In genomic region chr10:50882540-50882983, GRCh38 we compare ENCODE assay signal across 1 cellular context.
TF ChIP-seq lines count a peak whose summit lies in the region.

No MANE protein-coding gene starts in this region.

TF ChIP-seq in HepG2, 621 proteins besides CTCF, POLR2A, EP300 and RAD21 (continued from another document and continues in another):
- TF ChIP-seq, protein P1, sequence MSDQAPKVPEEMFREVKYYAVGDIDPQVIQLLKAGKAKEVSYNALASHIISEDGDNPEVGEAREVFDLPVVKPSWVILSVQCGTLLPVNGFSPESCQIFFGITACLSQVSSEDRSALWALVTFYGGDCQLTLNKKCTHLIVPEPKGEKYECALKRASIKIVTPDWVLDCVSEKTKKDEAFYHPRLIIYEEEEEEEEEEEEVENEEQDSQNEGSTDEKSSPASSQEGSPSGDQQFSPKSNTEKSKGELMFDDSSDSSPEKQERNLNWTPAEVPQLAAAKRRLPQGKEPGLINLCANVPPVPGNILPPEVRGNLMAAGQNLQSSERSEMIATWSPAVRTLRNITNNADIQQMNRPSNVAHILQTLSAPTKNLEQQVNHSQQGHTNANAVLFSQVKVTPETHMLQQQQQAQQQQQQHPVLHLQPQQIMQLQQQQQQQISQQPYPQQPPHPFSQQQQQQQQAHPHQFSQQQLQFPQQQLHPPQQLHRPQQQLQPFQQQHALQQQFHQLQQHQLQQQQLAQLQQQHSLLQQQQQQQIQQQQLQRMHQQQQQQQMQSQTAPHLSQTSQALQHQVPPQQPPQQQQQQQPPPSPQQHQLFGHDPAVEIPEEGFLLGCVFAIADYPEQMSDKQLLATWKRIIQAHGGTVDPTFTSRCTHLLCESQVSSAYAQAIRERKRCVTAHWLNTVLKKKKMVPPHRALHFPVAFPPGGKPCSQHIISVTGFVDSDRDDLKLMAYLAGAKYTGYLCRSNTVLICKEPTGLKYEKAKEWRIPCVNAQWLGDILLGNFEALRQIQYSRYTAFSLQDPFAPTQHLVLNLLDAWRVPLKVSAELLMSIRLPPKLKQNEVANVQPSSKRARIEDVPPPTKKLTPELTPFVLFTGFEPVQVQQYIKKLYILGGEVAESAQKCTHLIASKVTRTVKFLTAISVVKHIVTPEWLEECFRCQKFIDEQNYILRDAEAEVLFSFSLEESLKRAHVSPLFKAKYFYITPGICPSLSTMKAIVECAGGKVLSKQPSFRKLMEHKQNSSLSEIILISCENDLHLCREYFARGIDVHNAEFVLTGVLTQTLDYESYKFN (CRISPR knock-in tag; conservative IDR thresholded peaks at IDR 0.05): peak; percentile 91
- TF ChIP-seq ZNF350 (CRISPR knock-in tag; IDR thresholded peaks at IDR 0.05; ENCODE audit: borderline replicate concordance, low read depth) (no peak), MED1 (CRISPR knock-in tag; IDR thresholded peaks at IDR 0.05) (peak; percentile 86), SAP130 (CRISPR knock-in tag; IDR thresholded peaks at IDR 0.05; ENCODE audit: low read depth) (peak; percentile 88), ZNF256 (CRISPR knock-in tag; conservative IDR thresholded peaks at IDR 0.05) (no peak), ARNT2 (CRISPR knock-in tag; IDR thresholded peaks at IDR 0.05; ENCODE audit: low read depth) (0 out of 2 replicates have a peak, but pooled peaks have one; percentile 36), ZNF33B (CRISPR knock-in tag; IDR thresholded peaks at IDR 0.05) (no peak), CBX2 (IDR thresholded peaks at IDR 0.05; ENCODE audit: low read depth, low read length) (no peak), CBX2 (CRISPR knock-in tag; IDR thresholded peaks at IDR 0.05; ENCODE audit: low read depth) (no peak), ZXDC (CRISPR knock-in tag; IDR thresholded peaks at IDR 0.05) (no peak), NCOR1 (IDR thresholded peaks at IDR 0.05; ENCODE audit: borderline replicate concordance, low read length) (peak; percentile 81; the same call in 1 of the 2 replicates), MIER2 (CRISPR knock-in tag; IDR thresholded peaks at IDR 0.05) (0 out of 2 replicates have a peak, but pooled peaks have one; percentile 42), MEIS2 (CRISPR knock-in tag; IDR thresholded peaks at IDR 0.05) (no peak), ZNF33A (CRISPR knock-in tag; IDR thresholded peaks at IDR 0.05; ENCODE audit: borderline replicate concordance) (no peak), ETV5 (CRISPR knock-in tag; IDR thresholded peaks at IDR 0.05; ENCODE audit: borderline replicate concordance) (peak; percentile 48; the same call in 1 of the 2 replicates), RXRA (CRISPR knock-in tag; IDR thresholded peaks at IDR 0.05) (peak; percentile 14; the same call in 1 of the 2 replicates), KDM6A (CRISPR knock-in tag; IDR thresholded peaks at IDR 0.05; ENCODE audit: low read depth) (0 out of 2 replicates have a peak, but pooled peaks have one; percentile 24), SMC3 (IDR thresholded peaks at IDR 0.05; ENCODE audit: low read length) (peak; percentile 49; the same call in 1 of the 2 replicates), ZNF510 (CRISPR knock-in tag; IDR thresholded peaks at IDR 0.05; ENCODE audit: low read depth) (no peak), SALL1 (CRISPR knock-in tag; IDR thresholded peaks at IDR 0.05) (peak; percentile 72; the same call in 1 of the 2 replicates), SNRNP70 (IDR thresholded peaks at IDR 0.05; ENCODE audit: low read depth, low read length) (no peak), ELF3 (CRISPR knock-in tag; IDR thresholded peaks at IDR 0.05) (peak; percentile 78), SOX6 (IDR thresholded peaks at IDR 0.05) (no peak), SOX6 (CRISPR knock-in tag; IDR thresholded peaks at IDR 0.05) (peak; percentile 90), SMAD1 (CRISPR knock-in tag; IDR thresholded peaks at IDR 0.05; ENCODE audit: borderline replicate concordance, low read depth) (no peak), TOE1 (CRISPR knock-in tag; IDR thresholded peaks at IDR 0.05) (peak; percentile 93), ZNF580 (CRISPR knock-in tag; IDR thresholded peaks at IDR 0.05; ENCODE audit: borderline replicate concordance, low read depth) (0 out of 2 replicates have a peak, but pooled peaks have one; percentile 53), MBD4 (IDR thresholded peaks at IDR 0.05; ENCODE audit: borderline replicate concordance, low read length) (peak; percentile 73; the same call in 1 of the 2 replicates), ZNF460 (CRISPR knock-in tag; IDR thresholded peaks at IDR 0.05; ENCODE audit: borderline replicate concordance) (no peak), PAF1 (CRISPR knock-in tag; IDR thresholded peaks at IDR 0.05) (no peak), ZBTB39 (CRISPR knock-in tag; IDR thresholded peaks at IDR 0.05) (peak; percentile 97), SP5 (CRISPR knock-in tag; IDR thresholded peaks at IDR 0.05; ENCODE audit: borderline replicate concordance, low read depth) (no peak), MIER3 (CRISPR knock-in tag; IDR thresholded peaks at IDR 0.05; ENCODE audit: borderline replicate concordance) (peak; percentile 85), PRDM4 (CRISPR knock-in tag; IDR thresholded peaks at IDR 0.05; ENCODE audit: borderline replicate concordance) (no peak), ZNF138 (CRISPR knock-in tag; IDR thresholded peaks at IDR 0.05; ENCODE audit: low read depth) (no peak), HNF4A (CRISPR knock-in tag; IDR thresholded peaks at IDR 0.05) (peak; percentile 70), ATAD3A (CRISPR knock-in tag; IDR thresholded peaks at IDR 0.05) (no peak), ZFYVE20 (CRISPR knock-in tag; IDR thresholded peaks at IDR 0.05; ENCODE audit: borderline replicate concordance, low read depth) (no peak), NKX3-1 (CRISPR knock-in tag; IDR thresholded peaks at IDR 0.05) (peak; percentile 59; the same call in 1 of the 2 replicates), POLR2AphosphoS5 (IDR thresholded peaks at IDR 0.05; ENCODE audit: low read depth, low read length) (peak; percentile 26), ZNF496 (CRISPR knock-in tag; IDR thresholded peaks at IDR 0.05; ENCODE audit: insufficient replicate concordance) (no peak)
- TF ChIP-seq, protein P2, sequence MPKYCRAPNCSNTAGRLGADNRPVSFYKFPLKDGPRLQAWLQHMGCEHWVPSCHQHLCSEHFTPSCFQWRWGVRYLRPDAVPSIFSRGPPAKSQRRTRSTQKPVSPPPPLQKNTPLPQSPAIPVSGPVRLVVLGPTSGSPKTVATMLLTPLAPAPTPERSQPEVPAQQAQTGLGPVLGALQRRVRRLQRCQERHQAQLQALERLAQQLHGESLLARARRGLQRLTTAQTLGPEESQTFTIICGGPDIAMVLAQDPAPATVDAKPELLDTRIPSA (CRISPR knock-in tag; IDR thresholded peaks at IDR 0.05; ENCODE audit: borderline replicate concordance): no peak
- TF ChIP-seq, protein P3, sequence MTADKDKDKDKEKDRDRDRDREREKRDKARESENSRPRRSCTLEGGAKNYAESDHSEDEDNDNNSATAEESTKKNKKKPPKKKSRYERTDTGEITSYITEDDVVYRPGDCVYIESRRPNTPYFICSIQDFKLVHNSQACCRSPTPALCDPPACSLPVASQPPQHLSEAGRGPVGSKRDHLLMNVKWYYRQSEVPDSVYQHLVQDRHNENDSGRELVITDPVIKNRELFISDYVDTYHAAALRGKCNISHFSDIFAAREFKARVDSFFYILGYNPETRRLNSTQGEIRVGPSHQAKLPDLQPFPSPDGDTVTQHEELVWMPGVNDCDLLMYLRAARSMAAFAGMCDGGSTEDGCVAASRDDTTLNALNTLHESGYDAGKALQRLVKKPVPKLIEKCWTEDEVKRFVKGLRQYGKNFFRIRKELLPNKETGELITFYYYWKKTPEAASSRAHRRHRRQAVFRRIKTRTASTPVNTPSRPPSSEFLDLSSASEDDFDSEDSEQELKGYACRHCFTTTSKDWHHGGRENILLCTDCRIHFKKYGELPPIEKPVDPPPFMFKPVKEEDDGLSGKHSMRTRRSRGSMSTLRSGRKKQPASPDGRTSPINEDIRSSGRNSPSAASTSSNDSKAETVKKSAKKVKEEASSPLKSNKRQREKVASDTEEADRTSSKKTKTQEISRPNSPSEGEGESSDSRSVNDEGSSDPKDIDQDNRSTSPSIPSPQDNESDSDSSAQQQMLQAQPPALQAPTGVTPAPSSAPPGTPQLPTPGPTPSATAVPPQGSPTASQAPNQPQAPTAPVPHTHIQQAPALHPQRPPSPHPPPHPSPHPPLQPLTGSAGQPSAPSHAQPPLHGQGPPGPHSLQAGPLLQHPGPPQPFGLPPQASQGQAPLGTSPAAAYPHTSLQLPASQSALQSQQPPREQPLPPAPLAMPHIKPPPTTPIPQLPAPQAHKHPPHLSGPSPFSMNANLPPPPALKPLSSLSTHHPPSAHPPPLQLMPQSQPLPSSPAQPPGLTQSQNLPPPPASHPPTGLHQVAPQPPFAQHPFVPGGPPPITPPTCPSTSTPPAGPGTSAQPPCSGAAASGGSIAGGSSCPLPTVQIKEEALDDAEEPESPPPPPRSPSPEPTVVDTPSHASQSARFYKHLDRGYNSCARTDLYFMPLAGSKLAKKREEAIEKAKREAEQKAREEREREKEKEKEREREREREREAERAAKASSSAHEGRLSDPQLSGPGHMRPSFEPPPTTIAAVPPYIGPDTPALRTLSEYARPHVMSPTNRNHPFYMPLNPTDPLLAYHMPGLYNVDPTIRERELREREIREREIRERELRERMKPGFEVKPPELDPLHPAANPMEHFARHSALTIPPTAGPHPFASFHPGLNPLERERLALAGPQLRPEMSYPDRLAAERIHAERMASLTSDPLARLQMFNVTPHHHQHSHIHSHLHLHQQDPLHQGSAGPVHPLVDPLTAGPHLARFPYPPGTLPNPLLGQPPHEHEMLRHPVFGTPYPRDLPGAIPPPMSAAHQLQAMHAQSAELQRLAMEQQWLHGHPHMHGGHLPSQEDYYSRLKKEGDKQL (CRISPR knock-in tag; IDR thresholded peaks at IDR 0.05; ENCODE audit: low read depth): peak; percentile 84; the same call in 1 of the 2 replicates
- TF ChIP-seq, protein P4, sequence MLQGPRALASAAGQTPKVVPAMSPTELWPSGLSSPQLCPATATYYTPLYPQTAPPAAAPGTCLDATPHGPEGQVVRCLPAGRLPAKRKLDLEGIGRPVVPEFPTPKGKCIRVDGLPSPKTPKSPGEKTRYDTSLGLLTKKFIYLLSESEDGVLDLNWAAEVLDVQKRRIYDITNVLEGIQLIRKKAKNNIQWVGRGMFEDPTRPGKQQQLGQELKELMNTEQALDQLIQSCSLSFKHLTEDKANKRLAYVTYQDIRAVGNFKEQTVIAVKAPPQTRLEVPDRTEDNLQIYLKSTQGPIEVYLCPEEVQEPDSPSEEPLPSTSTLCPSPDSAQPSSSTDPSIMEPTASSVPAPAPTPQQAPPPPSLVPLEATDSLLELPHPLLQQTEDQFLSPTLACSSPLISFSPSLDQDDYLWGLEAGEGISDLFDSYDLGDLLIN (CRISPR knock-in tag; IDR thresholded peaks at IDR 0.05; ENCODE audit: borderline replicate concordance): no peak
